20 cellular contexts compared by ENCODE assay signal in the genomic region with DNA sequence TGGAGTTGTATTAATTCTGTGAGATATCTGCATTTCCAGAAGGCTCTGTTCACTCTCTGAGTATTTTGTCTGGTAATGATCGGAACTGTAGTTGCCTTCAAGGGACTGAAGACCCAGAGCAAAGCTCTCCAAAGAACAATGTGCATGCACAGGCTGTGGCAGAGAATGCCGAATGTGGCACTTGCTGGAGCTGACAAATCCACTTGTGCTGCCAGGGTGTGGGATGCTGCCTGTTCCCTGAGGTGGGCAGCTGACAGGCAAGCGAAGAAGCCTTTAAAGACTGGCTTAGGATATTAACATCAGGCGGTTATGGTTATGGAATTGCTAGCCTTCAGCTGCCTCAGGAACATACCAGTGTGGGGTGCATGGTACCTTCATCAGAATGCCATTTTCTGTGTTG.
"Had no signal": no experiment of that assay in that cellular context is flagged by ENCODE, and none has a peak within 500 bp of the region (broad histone marks: within the 10 kb centered on the region; RNA-seq: fewer than 3 reads in every experiment).

No MANE protein-coding gene starts in this region.

- H3K4me3 Mint-ChIP-seq: activated CD4-positive, alpha-beta T cell treated with anti-CD3 and anti-CD28 coated beads, Interleukin-2, amount 10 ng/mL, durations not matched to agents 24 days and 14 days; activated CD8-positive, alpha-beta T cell treated with anti-CD3 and anti-CD28 coated beads, Interleukin-2, amount 10 ng/mL, durations not matched to agents 7 days and 5 days; activated naive CD8-positive, alpha-beta T cell treated with anti-CD3 and anti-CD28 coated beads, Interleukin-2, amount 10 ng/mL, durations not matched to agents 7 days and 5 days; brain; memory B cell; natural killer cell; T-helper 17 cell; WTC11 had no signal

- H3K36me3 Mint-ChIP-seq: activated naive CD8-positive, alpha-beta T cell treated with anti-CD3 and anti-CD28 coated beads, Interleukin-2, amount 10 ng/mL, durations not matched to agents 7 days and 5 days; brain; memory B cell; natural killer cell; WTC11 had no signal

- H3K4me1 ChIP-seq: heart right ventricle, left ventricle myocardium inferior, right atrium auricular region, tibial nerve had no signal

- H3K27ac Mint-ChIP-seq: activated CD4-positive, alpha-beta T cell treated with anti-CD3 and anti-CD28 coated beads, Interleukin-2, amount 10 ng/mL, durations not matched to agents 24 days and 14 days; activated CD8-positive, alpha-beta T cell treated with anti-CD3 and anti-CD28 coated beads, Interleukin-2, amount 10 ng/mL, durations not matched to agents 7 days and 5 days; activated naive CD8-positive, alpha-beta T cell treated with anti-CD3 and anti-CD28 coated beads, Interleukin-2, amount 10 ng/mL, durations not matched to agents 7 days and 5 days; brain; memory B cell; natural killer cell; T-helper 17 cell; WTC11 had no signal

- H3K36me3 ChIP-seq: heart right ventricle, left ventricle myocardium inferior, neutrophil, right atrium auricular region, tibial nerve had no signal

- DNase-seq: activated CD4-positive, alpha-beta T cell treated with anti-CD3 and anti-CD28 coated beads, Interleukin-2, amount 10 ng/mL, durations not matched to agents 24 days and 14 days; activated CD8-positive, alpha-beta memory T cell treated with anti-CD3 and anti-CD28 coated beads, Interleukin-2, amount 50 U/mL, for 48 hours; activated CD8-positive, alpha-beta T cell treated with anti-CD3 and anti-CD28 coated beads, Interleukin-2, amount 10 ng/mL, durations not matched to agents 7 days and 5 days; activated gamma-delta T cell treated with Interleukin-2 at 50 U/mL for 16 hours; activated naive CD8-positive, alpha-beta T cell treated with anti-CD3 and anti-CD28 coated beads, Interleukin-2, amount 10 ng/mL, durations not matched to agents 7 days and 5 days; cortex of kidney; effector memory CD4-positive, alpha-beta T cell; heart right ventricle; left ventricle myocardium inferior; natural killer cell; stimulated activated CD4-positive, alpha-beta T cell treated with anti-CD3 and anti-CD28 coated beads, Interleukin-4, amount 100 ng/mL, for 24 hours; stimulated activated naive CD4-positive, alpha-beta T cell; T-helper 17 cell had no signal

- H3K27ac ChIP-seq: heart right ventricle, left ventricle myocardium inferior, neutrophil, right atrium auricular region, skin epidermis, tibial nerve had no signal

- H3K27me3 ChIP-seq: heart right ventricle, neutrophil, right atrium auricular region, tibial nerve had no signal

- H3K4me3 ChIP-seq: heart right ventricle, left ventricle myocardium inferior, right atrium auricular region, skin epidermis, tibial nerve had no signal

- H3K4me1 Mint-ChIP-seq: activated CD4-positive, alpha-beta T cell treated with anti-CD3 and anti-CD28 coated beads, Interleukin-2, amount 10 ng/mL, durations not matched to agents 24 days and 14 days; activated naive CD8-positive, alpha-beta T cell treated with anti-CD3 and anti-CD28 coated beads, Interleukin-2, amount 10 ng/mL, durations not matched to agents 7 days and 5 days; natural killer cell; T-helper 17 cell; WTC11 had no signal

- ATAC-seq: activated CD8-positive, alpha-beta T cell treated with anti-CD3 and anti-CD28 coated beads, Interleukin-2, amount 10 ng/mL, durations not matched to agents 7 days and 5 days; heart right ventricle; natural killer cell; T-helper 17 cell; WTC11 had no signal

- H3K9me3 Mint-ChIP-seq: activated CD4-positive, alpha-beta T cell treated with anti-CD3 and anti-CD28 coated beads, Interleukin-2, amount 10 ng/mL, durations not matched to agents 24 days and 14 days; activated naive CD8-positive, alpha-beta T cell treated with anti-CD3 and anti-CD28 coated beads, Interleukin-2, amount 10 ng/mL, durations not matched to agents 7 days and 5 days; memory B cell; natural killer cell had no signal

- H3K9me3 ChIP-seq: neutrophil, right atrium auricular region, tibial nerve had no signal
